17 cellular contexts compared by ENCODE assay signal in genomic region chr1:8364528-8365442, GRCh38. TPM values are rescaled to one million over a fixed set of nuclear protein-coding genes. Genes with fewer than 3 reads are reported as not detected.
A peak's percentile ranks its signal among the peaks of the same experiment; 100 is the strongest.
DNase-seq lines count a peak whose midpoint lies in the region; ATAC-seq and TF ChIP-seq lines count a peak whose summit lies in the region.
"Had no signal": no experiment of that assay in that cellular context is flagged by ENCODE, and none has a peak within 500 bp of the region (broad histone marks: within the 10 kb centered on the region; RNA-seq: fewer than 3 reads in every experiment).

No MANE protein-coding gene starts in this region.

- H3K4me3 ChIP-seq in right atrium auricular region = no peak overlapping the region
- H3K4me3 ChIP-seq: SJSA1 had no signal

- H3K4me1 Mint-ChIP-seq in stimulated activated naive CD8-positive, alpha-beta T cell treated with anti-CD3 and anti-CD28 coated beads, Interleukin-15, Interleukin-2, amounts not matched to agents 100 ng/mL and 50 ng/mL, for 24 hours (ENCODE audit: low read depth) = peaks cover 7% of the 10 kb centered on the region
- H3K4me1 Mint-ChIP-seq in immature natural killer cell = peaks cover 10 to 16% of the 10 kb centered on the region in 2 donors

- intact Hi-C loops in sciatic nerve (cut with DNase I) = no loop called here

- no peaks in the 10 kb centered on the region for H3K27me3 Mint-ChIP-seq in stimulated activated naive CD8-positive, alpha-beta T cell treated with anti-CD3 and anti-CD28 coated beads, Interleukin-15, Interleukin-2, amounts not matched to agents 100 ng/mL and 50 ng/mL, for 24 hours
- peaks cover 0 to under 1% (median 0%) of the 10 kb centered on the region in 3 donors for H3K27me3 Mint-ChIP-seq in immature natural killer cell (ENCODE audit: low read depth in 3 of 3)
- H3K27me3 Mint-ChIP-seq: activated naive CD8-positive, alpha-beta T cell treated with anti-CD3 and anti-CD28 coated beads, Interleukin-2, amount 50 U/mL, for 24 hours; stimulated activated memory B cell treated with anti-CD40 and anti-IgM and Interleukin-4, amounts not matched to agents 10 μg/mL and 1 μg/mL and 100 μg/mL, for 72 hours had no signal

- peaks cover 7% of the 10 kb centered on the region for H3K36me3 Mint-ChIP-seq in stimulated activated naive CD8-positive, alpha-beta T cell treated with anti-CD3 and anti-CD28 coated beads, Interleukin-15, Interleukin-2, amounts not matched to agents 100 ng/mL and 50 ng/mL, for 24 hours (ENCODE audit: low read depth)
- H3K36me3 Mint-ChIP-seq in immature natural killer cell = peaks cover 4 to 8% (median 5%) of the 10 kb centered on the region in 3 donors

- H3K4me3 Mint-ChIP-seq in stimulated activated naive CD8-positive, alpha-beta T cell treated with anti-CD3 and anti-CD28 coated beads, Interleukin-15, Interleukin-2, amounts not matched to agents 100 ng/mL and 50 ng/mL, for 24 hours = no peak overlapping the region
- no peak overlapping the region for H3K4me3 Mint-ChIP-seq in immature natural killer cell
- H3K4me3 Mint-ChIP-seq: activated naive CD8-positive, alpha-beta T cell treated with anti-CD3 and anti-CD28 coated beads, Interleukin-2, amount 50 U/mL, for 24 hours; stimulated activated memory B cell treated with anti-CD40 and anti-IgM and Interleukin-4, amounts not matched to agents 10 μg/mL and 1 μg/mL and 100 μg/mL, for 72 hours had no signal

- H3K36me3 ChIP-seq in right atrium auricular region = peaks cover 68% of the 10 kb centered on the region

- no peak for ATAC-seq in stimulated activated naive CD8-positive, alpha-beta T cell treated with anti-CD3 and anti-CD28 coated beads, Interleukin-15, Interleukin-2, amounts not matched to agents 100 U/mL and 50 U/mL, for 24 hours
- ATAC-seq in sciatic nerve = peak; percentile 7
- ATAC-seq: activated naive CD8-positive, alpha-beta T cell treated with anti-CD3 and anti-CD28 coated beads, Interleukin-2, amount 50 U/mL, for 24 hours; stimulated activated memory B cell treated with anti-CD40 and anti-IgM and Interleukin-4, amounts not matched to agents 10 μg/mL and 1 μg/mL and 100 μg/mL, for 72 hours had no signal

- H3K9me3 Mint-ChIP-seq in stimulated activated naive CD8-positive, alpha-beta T cell treated with anti-CD3 and anti-CD28 coated beads, Interleukin-15, Interleukin-2, amounts not matched to agents 100 ng/mL and 50 ng/mL, for 24 hours = no peaks in the 10 kb centered on the region
- no peaks in the 10 kb centered on the region for H3K9me3 Mint-ChIP-seq in immature natural killer cell
- H3K9me3 Mint-ChIP-seq: activated naive CD8-positive, alpha-beta T cell treated with anti-CD3 and anti-CD28 coated beads, Interleukin-2, amount 50 U/mL, for 24 hours; stimulated activated memory B cell treated with anti-CD40 and anti-IgM and Interleukin-4, amounts not matched to agents 10 μg/mL and 1 μg/mL and 100 μg/mL, for 72 hours had no signal

- H3K27ac Mint-ChIP-seq in stimulated activated naive CD8-positive, alpha-beta T cell treated with anti-CD3 and anti-CD28 coated beads, Interleukin-15, Interleukin-2, amounts not matched to agents 100 ng/mL and 50 ng/mL, for 24 hours = peak overlapping the region; percentile 51
- no peak overlapping the region for H3K27ac Mint-ChIP-seq in immature natural killer cell
- H3K27ac Mint-ChIP-seq: activated naive CD8-positive, alpha-beta T cell treated with anti-CD3 and anti-CD28 coated beads, Interleukin-2, amount 50 U/mL, for 24 hours; stimulated activated memory B cell treated with anti-CD40 and anti-IgM and Interleukin-4, amounts not matched to agents 10 μg/mL and 1 μg/mL and 100 μg/mL, for 72 hours had no signal

- no peaks in the 10 kb centered on the region for H3K9me3 ChIP-seq in right atrium auricular region
- H3K9me3 ChIP-seq: SJSA1 had no signal

- H3K4me1 ChIP-seq in right atrium auricular region = peaks cover 4 to 73% of the 10 kb centered on the region in 2 donors

- no peaks in the 10 kb centered on the region for H3K27me3 ChIP-seq in right atrium auricular region
- H3K27me3 ChIP-seq: SJSA1 had no signal

- no peak for TF ChIP-seq CTCF in right atrium auricular region (IDR thresholded peaks at IDR 0.05)

- no peak for DNase-seq in stimulated activated naive CD8-positive, alpha-beta T cell treated with anti-CD3 and anti-CD28 coated beads, Interleukin-15, Interleukin-2, amounts not matched to agents 100 U/mL and 50 U/mL, for 24 hours
- DNase-seq in right atrium auricular region (ENCODE audit: low spot score) (no peak), sciatic nerve (ENCODE audit: low spot score) (peak; percentile 66), immature natural killer cell (no peak), NCI-H146 (lab: John Stamatoyannopoulos, UW) (no peak)
- DNase-seq in stimulated activated CD4-positive, alpha-beta T cell treated with anti-CD3 and anti-CD28 coated beads, Interleukin-1b, Interleukin-23, amount 100 ng/mL, for 48 hours = no peak
- DNase-seq in activated naive CD4-positive, alpha-beta T cell treated with Interleukin-2 at 50 U/mL for 16 hours = no peak
- DNase-seq: ACHN; activated naive CD8-positive, alpha-beta T cell treated with anti-CD3 and anti-CD28 coated beads, Interleukin-2, amount 50 U/mL, for 24 hours; cortex of kidney; HCEC 1CT; NCI-H1930; stimulated activated CD4-positive, alpha-beta T cell treated with anti-CD3 and anti-CD28 coated beads, Interleukin-4, amount 100 ng/mL, for 4 hours had no signal

- H3K27ac ChIP-seq in right atrium auricular region = peak overlapping the region; percentile 90 to 98
- H3K27ac ChIP-seq: SJSA1 had no signal

RNA-seq across cellular contexts. Expression of gene SLC45A1, which starts 46.9 kb away (rescaled TPM):
- total RNA-seq in right atrium auricular region (1 to 10 TPM; 1.0 to 3.0 TPM), sciatic nerve (2.5 TPM)
- polyA plus RNA-seq in immature natural killer cell = under 1 TPM in 2 of 3 donors, not detected in 1; 0.16 to 0.39 TPM
- total RNA-seq: mononuclear cell had no signal
